ENCODE assay signal across 9 cellular contexts in the genomic region with DNA sequence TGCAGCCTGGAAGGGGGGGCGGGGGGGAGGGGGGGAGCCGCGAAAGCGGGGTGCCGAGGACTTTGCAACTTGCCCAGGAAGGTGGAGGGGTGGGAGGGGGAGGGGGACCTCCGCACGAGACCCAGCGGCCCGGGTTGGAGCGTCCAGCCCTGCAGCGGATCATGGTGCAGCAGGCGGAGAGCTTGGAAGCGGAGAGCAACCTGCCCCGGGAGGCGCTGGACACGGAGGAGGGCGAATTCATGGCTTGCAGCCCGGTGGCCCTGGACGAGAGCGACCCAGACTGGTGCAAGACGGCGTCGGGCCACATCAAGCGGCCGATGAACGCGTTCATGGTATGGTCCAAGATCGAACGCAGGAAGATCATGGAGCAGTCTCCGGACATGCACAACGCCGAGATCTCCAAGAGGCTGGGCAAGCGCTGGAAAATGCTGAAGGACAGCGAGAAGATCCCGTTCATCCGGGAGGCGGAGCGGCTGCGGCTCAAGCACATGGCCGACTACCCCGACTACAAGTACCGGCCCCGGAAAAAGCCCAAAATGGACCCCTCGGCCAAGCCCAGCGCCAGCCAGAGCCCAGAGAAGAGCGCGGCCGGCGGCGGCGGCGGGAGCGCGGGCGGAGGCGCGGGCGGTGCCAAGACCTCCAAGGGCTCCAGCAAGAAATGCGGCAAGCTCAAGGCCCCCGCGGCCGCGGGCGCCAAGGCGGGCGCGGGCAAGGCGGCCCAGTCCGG. TPM values are rescaled to one million over a fixed set of nuclear protein-coding genes. Genes with fewer than 3 reads are reported as not detected.
A peak's percentile ranks its signal among the peaks of the same experiment; 100 is the strongest.
DNase-seq lines count a peak whose midpoint lies in the region; ATAC-seq and TF ChIP-seq lines count a peak whose summit lies in the region.
"Had no signal": no experiment of that assay in that cellular context is flagged by ENCODE, and none has a peak within 500 bp of the region (broad histone marks: within the 10 kb centered on the region; RNA-seq: fewer than 3 reads in every experiment).

No MANE protein-coding gene starts in this region.

- no peak for TF ChIP-seq CTCF in WERI-Rb-1 (IDR thresholded peaks at IDR 0.05; ENCODE audit: low read depth, low read length)
- TF ChIP-seq CTCF in suprapubic skin (IDR thresholded peaks at IDR 0.05): no peak

- peak overlapping the region; percentile 68 for H3K27ac Mint-ChIP-seq in activated T-cell treated with anti-CD3 and anti-CD28 coated beads, Interleukin-2, amount 50 U/mL, for 24 hours
- H3K27ac Mint-ChIP-seq in natural killer cell treated with Interleukin-12 subunit alpha and Interleukin-12 subunit beta and Interleukin-15 and Interleukin-18, amount 100 ng/mL, for 72 hours: no peak overlapping the region

- H3K4me1 ChIP-seq in iPS-15b (ENCODE audit: control insufficient read depth, insufficient read depth, low read length): peaks cover 3% of the 10 kb centered on the region
- peaks cover 48% of the 10 kb centered on the region for H3K4me1 ChIP-seq in suprapubic skin

- no peak for ATAC-seq in activated T-cell treated with anti-CD3 and anti-CD28 coated beads, Interleukin-2, amount 50 U/mL, for 4 hours
- ATAC-seq in natural killer cell treated with Interleukin-12 subunit alpha and Interleukin-12 subunit beta and Interleukin-15 and Interleukin-18, amount 100 ng/mL, for 72 hours: no peak

- H3K9ac ChIP-seq in iPS-15b (ENCODE audit: low read depth, low read length): peak overlapping the region; percentile 79

- no peak overlapping the region for H3K4me3 Mint-ChIP-seq in activated T-cell treated with anti-CD3 and anti-CD28 coated beads, Interleukin-2, amount 50 U/mL, for 24 hours
- H3K4me3 Mint-ChIP-seq in activated T-cell treated with anti-CD3 and anti-CD28 coated beads, Interleukin-2, amount 50 U/mL, for 4 hours: no peak overlapping the region
- H3K4me3 Mint-ChIP-seq in natural killer cell treated with Interleukin-12 subunit alpha and Interleukin-12 subunit beta and Interleukin-15 and Interleukin-18, amount 100 ng/mL, for 72 hours: no peak overlapping the region

- TF ChIP-seq POLR2A in suprapubic skin (IDR thresholded peaks at IDR 0.05): no peak

- no peak for DNase-seq in activated T-cell treated with anti-CD3 and anti-CD28 coated beads, Interleukin-2, amount 50 U/mL, for 24 hours
- no peak for DNase-seq in activated T-cell treated with anti-CD3 and anti-CD28 coated beads, Interleukin-2, amount 50 U/mL, for 4 hours
- DNase-seq in WERI-Rb-1 (peak; percentile 78), suprapubic skin (ENCODE audit: low spot score in 2 of 2) (no peak), middle frontal gyrus (ENCODE audit: extremely low spot score, low spot score) (no peak), AG20443 (ENCODE audit: low spot score) (no peak)
- DNase-seq in natural killer cell treated with Interleukin-12 subunit alpha and Interleukin-12 subunit beta and Interleukin-15 and Interleukin-18, amount 100 ng/mL, for 72 hours (ENCODE audit: low spot score): no peak

- H3K27me3 Mint-ChIP-seq in activated T-cell treated with anti-CD3 and anti-CD28 coated beads, Interleukin-2, amount 50 U/mL, for 24 hours: peaks cover 72% of the 10 kb centered on the region
- H3K27me3 Mint-ChIP-seq in activated T-cell treated with anti-CD3 and anti-CD28 coated beads, Interleukin-2, amount 50 U/mL, for 4 hours (ENCODE audit: low read depth): peaks cover 58% of the 10 kb centered on the region
- H3K27me3 Mint-ChIP-seq in natural killer cell treated with Interleukin-12 subunit alpha and Interleukin-12 subunit beta and Interleukin-15 and Interleukin-18, amount 100 ng/mL, for 72 hours: peaks cover 40 to 47% of the 10 kb centered on the region in 2 donors

- TF ChIP-seq EP300 in suprapubic skin (IDR thresholded peaks at IDR 0.05): no peak

- H3K9me3 ChIP-seq in WERI-Rb-1 (ENCODE audit: severe bottlenecking) (no peaks in the 10 kb centered on the region), iPS-15b (ENCODE audit: control insufficient read depth, insufficient read depth, low read length) (no peaks in the 10 kb centered on the region), suprapubic skin (no peaks in the 10 kb centered on the region)
- H3K9me3 ChIP-seq: left lung had no signal

- H3K9me3 Mint-ChIP-seq in activated T-cell treated with anti-CD3 and anti-CD28 coated beads, Interleukin-2, amount 50 U/mL, for 24 hours: no peaks in the 10 kb centered on the region
- no peaks in the 10 kb centered on the region for H3K9me3 Mint-ChIP-seq in activated T-cell treated with anti-CD3 and anti-CD28 coated beads, Interleukin-2, amount 50 U/mL, for 4 hours
- peaks cover 4% of the 10 kb centered on the region for H3K9me3 Mint-ChIP-seq in natural killer cell treated with Interleukin-12 subunit alpha and Interleukin-12 subunit beta and Interleukin-15 and Interleukin-18, amount 100 ng/mL, for 72 hours

- H3K4me3 ChIP-seq in WERI-Rb-1 (ENCODE audit: low read depth, low read length) (peak overlapping the region; percentile 63), iPS-15b (ENCODE audit: low read depth, low read length) (peak overlapping the region; percentile 93), suprapubic skin (peak overlapping the region; percentile 30)

- H3K27me3 ChIP-seq in WERI-Rb-1 (ENCODE audit: insufficient read depth, low read depth, severe bottlenecking) (no peaks in the 10 kb centered on the region), iPS-15b (ENCODE audit: control insufficient read depth, insufficient read depth, low read length) (peaks cover 12% of the 10 kb centered on the region), suprapubic skin (peaks cover 83% of the 10 kb centered on the region)

- H3K27ac ChIP-seq in WERI-Rb-1: peak overlapping the region; percentile 98
- no peak overlapping the region for H3K27ac ChIP-seq in suprapubic skin
- H3K27ac ChIP-seq: left lung had no signal

- H3K4me1 Mint-ChIP-seq in activated T-cell treated with anti-CD3 and anti-CD28 coated beads, Interleukin-2, amount 50 U/mL, for 24 hours (ENCODE audit: low read depth): peaks cover 20% of the 10 kb centered on the region
- peaks cover 5% of the 10 kb centered on the region for H3K4me1 Mint-ChIP-seq in activated T-cell treated with anti-CD3 and anti-CD28 coated beads, Interleukin-2, amount 50 U/mL, for 4 hours (ENCODE audit: low read depth)
- H3K4me1 Mint-ChIP-seq in natural killer cell treated with Interleukin-12 subunit alpha and Interleukin-12 subunit beta and Interleukin-15 and Interleukin-18, amount 100 ng/mL, for 72 hours (ENCODE audit: low read depth in 2 of 2): peaks cover 0 to 7% of the 10 kb centered on the region in 2 donors

- WGBS in suprapubic skin: 2% methylated on average over 15 of the region's 69 CpGs

- peaks cover 31% of the 10 kb centered on the region for H3K36me3 ChIP-seq in WERI-Rb-1
- no peaks in the 10 kb centered on the region for H3K36me3 ChIP-seq in iPS-15b (ENCODE audit: control insufficient read depth, insufficient read depth, low read length)
- H3K36me3 ChIP-seq in suprapubic skin: no peaks in the 10 kb centered on the region
- H3K36me3 ChIP-seq: left lung had no signal

- H3K36me3 Mint-ChIP-seq in activated T-cell treated with anti-CD3 and anti-CD28 coated beads, Interleukin-2, amount 50 U/mL, for 24 hours (ENCODE audit: low read depth): no peaks in the 10 kb centered on the region
- H3K36me3 Mint-ChIP-seq in activated T-cell treated with anti-CD3 and anti-CD28 coated beads, Interleukin-2, amount 50 U/mL, for 4 hours (ENCODE audit: insufficient read depth): no peaks in the 10 kb centered on the region
- H3K36me3 Mint-ChIP-seq in natural killer cell treated with Interleukin-12 subunit alpha and Interleukin-12 subunit beta and Interleukin-15 and Interleukin-18, amount 100 ng/mL, for 72 hours: peaks cover 19% of the 10 kb centered on the region

RNA-seq across cellular contexts. Expression of a gene that starts 0.5 kb away (rescaled TPM):
- total RNA-seq in activated T-cell treated with anti-CD3 and anti-CD28 coated beads, Interleukin-2, amount 50 U/mL, for 4 hours: under 1 TPM in 1 of 3 donors, not detected in 2; 0.03 TPM
- total RNA-seq in suprapubic skin: under 1 TPM in 1 of 4 donors, not detected in 3; 0.05 TPM
- total RNA-seq in natural killer cell treated with Interleukin-12 subunit alpha and Interleukin-12 subunit beta and Interleukin-15 and Interleukin-18, amount 100 ng/mL, for 72 hours: not detected

Comparison
In these comparisons a context has a peak if more than half of its experiments do, and no peak if none do; other contexts are left out.
1. H3K4me3 ChIP-seq: peak in every context shown above with its lines; median percentile 93 in iPS-15b; 63 in WERI-Rb-1; 30 in suprapubic skin.